ENCODE assay signal across 16 cellular contexts in the genomic region with DNA sequence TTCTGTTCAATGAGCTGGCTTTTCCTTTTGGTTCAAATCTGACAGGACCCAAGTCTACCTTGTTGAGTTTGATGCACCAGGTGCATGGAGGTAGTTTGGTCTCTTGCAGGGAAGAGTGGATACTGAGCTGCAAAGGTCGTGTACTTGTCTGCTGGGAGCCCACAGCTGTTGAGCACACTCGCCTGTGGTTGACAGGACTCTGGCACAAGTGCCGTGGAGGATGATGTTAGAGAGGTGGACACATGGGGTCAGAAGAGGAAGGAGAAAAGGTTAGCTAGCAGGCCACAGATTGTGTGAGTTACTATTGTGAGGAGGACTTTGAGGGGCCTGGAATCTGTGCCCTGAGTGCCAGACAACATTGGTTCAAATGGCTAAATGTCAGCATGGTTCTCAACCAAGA.
A peak's percentile ranks its signal among the peaks of the same experiment; 100 is the strongest.
DNase-seq lines count a peak whose midpoint lies in the region; ATAC-seq and TF ChIP-seq lines count a peak whose summit lies in the region.
"Had no signal": no experiment of that assay in that cellular context is flagged by ENCODE, and none has a peak within 500 bp of the region (broad histone marks: within the 10 kb centered on the region; RNA-seq: fewer than 3 reads in every experiment).

No MANE protein-coding gene starts in this region.

- H3K27me3 ChIP-seq in heart right ventricle (no peaks in the 10 kb centered on the region), neuronal stem cell (ENCODE audit: control insufficient read depth in 3 of 3, insufficient read depth in 3 of 3, low read depth in 1 of 3, low read length in 3 of 3) (no peaks in the 10 kb centered on the region), Peyer's patch (no peaks in the 10 kb centered on the region)
- H3K27me3 ChIP-seq: BE2C had no signal

- no peak overlapping the region for H3K9ac ChIP-seq in neuronal stem cell (ENCODE audit: low read depth, low read length, poor library complexity)

- no peak overlapping the region for H3K18ac ChIP-seq in neuronal stem cell (ENCODE audit: low read length)

- H2BK12ac ChIP-seq in neuronal stem cell (ENCODE audit: low read length): peak overlapping the region; percentile 28

- H2BK15ac ChIP-seq in neuronal stem cell (ENCODE audit: low read length): no peak overlapping the region

- no peak overlapping the region for H4K8ac ChIP-seq in neuronal stem cell (ENCODE audit: low read depth, low read length)

- no peak overlapping the region for H2BK5ac ChIP-seq in neuronal stem cell (ENCODE audit: low read length)

- intact Hi-C loops in Right ventricle myocardium inferior (cut with DNase I): no loop called here
- intact Hi-C loops in cardiac septum (cut with DNase I): no loop called here
- intact Hi-C loops in heart right ventricle (cut with DNase I): loop anchor here in 2 of 10 donors (5.0 to 10.0 kb wide), 2 partner anchors 225 to 243 kb away; no protein-coding TSS in a partner anchor

- no peak overlapping the region for H3K14ac ChIP-seq in neuronal stem cell (ENCODE audit: low read length)

- H3K4me2 ChIP-seq in neuronal stem cell (ENCODE audit: insufficient read depth, low read length, poor library complexity, severe bottlenecking): no peak overlapping the region

- no peak for DNase-seq in Right ventricle myocardium inferior (ENCODE audit: missing footprints)
- no peak for DNase-seq in cardiac septum (ENCODE audit: low spot score)
- no peak for DNase-seq in heart right ventricle
- no peak for DNase-seq in neuronal stem cell (ENCODE audit: low spot score)
- DNase-seq in NCI-H69 (lab: John Stamatoyannopoulos, UW): no peak
- DNase-seq in Peyer's patch: no peak
- DNase-seq in epidermal melanocyte (ENCODE audit: insufficient read length, low spot score): no peak
- DNase-seq: BE2C, H7, NCI-H1105 treated with DMSO at 0.1 percent for 48 hours, NCI-H146, NCI-H1930, NCI-H2107, NCI-H524, NCI-H774 had no signal

- H3K9me3 ChIP-seq in heart right ventricle: no peaks in the 10 kb centered on the region
- no peaks in the 10 kb centered on the region for H3K9me3 ChIP-seq in neuronal stem cell (replicated peaks in 1 of 2; ENCODE audit: control insufficient read depth in 2 of 2, insufficient read depth in 1 of 2, low read depth in 1 of 2, low read length in 2 of 2)
- no peaks in the 10 kb centered on the region for H3K9me3 ChIP-seq in Peyer's patch
- H3K9me3 ChIP-seq: BE2C had no signal

- TF ChIP-seq POLR2A in Peyer's patch (IDR thresholded peaks at IDR 0.05): no peak

- H3K27ac ChIP-seq in heart right ventricle (no peak overlapping the region), neuronal stem cell (replicated peaks; ENCODE audit: low read length) (no peak overlapping the region), Peyer's patch (no peak overlapping the region)
- H3K27ac ChIP-seq: 22Rv1 had no signal

- no peak overlapping the region for H2BK120ac ChIP-seq in neuronal stem cell (ENCODE audit: low read depth, low read length)

- no peak overlapping the region for H2AK5ac ChIP-seq in neuronal stem cell (ENCODE audit: low read depth, low read length)

- no peak overlapping the region for H3K4ac ChIP-seq in neuronal stem cell (ENCODE audit: low read length)

- TF ChIP-seq CTCF in heart right ventricle (IDR thresholded peaks at IDR 0.05): no peak
- TF ChIP-seq CTCF in Peyer's patch (IDR thresholded peaks at IDR 0.05): no peak

- ATAC-seq in Right ventricle myocardium inferior (peak; percentile 81), heart right ventricle (peak; percentile 45 to 85 (median 70))

- H3K36me3 ChIP-seq in heart right ventricle: no peaks in the 10 kb centered on the region
- H3K36me3 ChIP-seq in neuronal stem cell (replicated peaks in 1 of 2; ENCODE audit: control insufficient read depth in 2 of 2, insufficient read depth in 2 of 2, low read length in 2 of 2): no peaks in the 10 kb centered on the region
- H3K36me3 ChIP-seq in Peyer's patch: no peaks in the 10 kb centered on the region
- H3K36me3 ChIP-seq: BE2C had no signal

- H3K4me3 ChIP-seq in heart right ventricle (no peak overlapping the region), neuronal stem cell (ENCODE audit: low read length in 2 of 2) (peak overlapping the region in 1 of 2 donors; percentile 63), Peyer's patch (peak overlapping the region in 2 of 4 donors; percentile 15 to 30)

- H3K79me1 ChIP-seq in neuronal stem cell (ENCODE audit: low read depth, low read length): no peaks in the 10 kb centered on the region

- no peak overlapping the region for H4K91ac ChIP-seq in neuronal stem cell (ENCODE audit: low read depth, low read length, poor library complexity)

- H3K23ac ChIP-seq in neuronal stem cell (ENCODE audit: low read depth, low read length, poor library complexity): no peak overlapping the region

- H3K4me1 ChIP-seq in heart right ventricle: peaks cover 10 to 48% (median 32%) of the 10 kb centered on the region in 9 donors
- peaks cover 1 to 2% of the 10 kb centered on the region in 2 donors for H3K4me1 ChIP-seq in neuronal stem cell (ENCODE audit: control insufficient read depth in 2 of 2, insufficient read depth in 1 of 2, low read depth in 1 of 2, low read length in 2 of 2)
- H3K4me1 ChIP-seq in Peyer's patch: no peaks in the 10 kb centered on the region

- WGBS in heart right ventricle, 2 donors: 32 to 34% methylated on average over 3 of the region's 3 CpGs
- WGBS in neuronal stem cell (ENCODE audit: extremely low coverage in 2 of 2, insufficient read length in 2 of 2, insufficient replicate concordance in 1 of 2), 2 donors: no CpG with 5 or more reads among the region's 3 CpGs

- no peak overlapping the region for H2AFZ ChIP-seq in neuronal stem cell (ENCODE audit: low read length)
